In the genomic region with DNA sequence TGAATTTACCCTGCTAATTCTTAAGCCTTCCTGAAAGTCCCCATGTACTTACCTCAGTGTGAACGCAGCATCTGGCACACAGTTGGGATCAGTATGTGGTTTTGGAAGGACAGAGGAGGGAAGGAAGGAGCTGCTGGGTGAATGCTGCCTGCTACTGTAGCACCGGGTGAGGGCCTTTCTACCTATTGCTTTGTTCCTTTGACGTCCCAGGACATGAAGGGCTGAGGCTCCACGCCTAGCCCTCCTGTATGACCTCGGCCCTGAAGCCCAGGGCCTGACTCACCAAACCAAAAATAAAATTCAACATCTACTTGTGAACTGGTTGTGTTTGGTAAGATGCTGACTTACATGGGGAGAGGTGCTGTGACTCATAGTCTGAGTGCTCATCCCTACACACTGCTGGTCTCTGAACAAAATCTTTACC, we compare ENCODE assay signal across 8 cellular contexts. TPM values are rescaled to one million over a fixed set of nuclear protein-coding genes. Genes with fewer than 3 reads are reported as not detected.
A peak's percentile ranks its signal among the peaks of the same experiment; 100 is the strongest.
DNase-seq lines count a peak whose midpoint lies in the region; ATAC-seq and TF ChIP-seq lines count a peak whose summit lies in the region.

No MANE protein-coding gene starts in this region.

- WGBS in gastroesophageal sphincter (ENCODE audit: low coverage in 1 of 2), 2 donors, result 16% methylated on average over 4 of the region's 5 CpGs; no CpG with 5 or more reads in 1 of the 2 donors

- H3K27ac ChIP-seq in gastroesophageal sphincter, result peak overlapping the region in 3 of 4 donors; percentile 56 to 67 (median 60)
- H3K27ac ChIP-seq in thoracic aorta, result peak overlapping the region; percentile 63 to 81

- no peak for TF ChIP-seq EP300 in gastroesophageal sphincter (IDR thresholded peaks at IDR 0.05)

- no peak for TF ChIP-seq CTCF in gastroesophageal sphincter (IDR thresholded peaks at IDR 0.05)
- TF ChIP-seq CTCF in thoracic aorta (IDR thresholded peaks at IDR 0.05), result no peak

- H3K27me3 ChIP-seq in gastroesophageal sphincter (no peaks in the 10 kb centered on the region), thoracic aorta (replicated peaks; ENCODE audit: insufficient read depth) (no peaks in the 10 kb centered on the region)

- no peak overlapping the region for H3K4me3 ChIP-seq in gastroesophageal sphincter
- H3K4me3 ChIP-seq in thoracic aorta, result no peak overlapping the region

- H3K9me3 ChIP-seq in gastroesophageal sphincter (no peaks in the 10 kb centered on the region), thoracic aorta (no peaks in the 10 kb centered on the region)

- peak; percentile 11 to 18 for DNase-seq in stimulated activated CD4-positive, alpha-beta T cell treated with anti-CD3 and anti-CD28 coated beads, Interleukin-2, amount 100 ng/mL, for 48 hours
- DNase-seq in stimulated activated CD4-positive, alpha-beta T cell treated with anti-CD3 and anti-CD28 coated beads, Interleukin-12 subunit alpha, Interleukin-12 subunit beta, amount 100 ng/mL, for 4 hours, result no peak
- DNase-seq in SW480 (ENCODE audit: low spot score) (peak; percentile 34), thoracic aorta (ENCODE audit: low spot score) (no peak), NCI-H2227 treated with DMSO at 0.1 percent for 48 hours (lab: John Stamatoyannopoulos, UW) (no peak)
- DNase-seq in stimulated activated naive CD4-positive, alpha-beta T cell treated with Interleukin-2 at 50 U/mL for 16 hours (lab: John Stamatoyannopoulos, UW), result no peak

- TF ChIP-seq POLR2A in gastroesophageal sphincter (IDR thresholded peaks at IDR 0.05), result no peak

- ATAC-seq in gastroesophageal sphincter, result peak; percentile 74
- peak; percentile 79 for ATAC-seq in thoracic aorta (ENCODE audit: insufficient number of reproducible peaks, low FRiP score, low read depth)
- ATAC-seq in GM21360 (IDR thresholded peaks at IDR 0.05; ENCODE audit: unreplicated experiment), result no peak

- peaks cover 7 to 82% (median 22%) of the 10 kb centered on the region in 3 donors for H3K4me1 ChIP-seq in gastroesophageal sphincter
- peaks cover 39 to 65% of the 10 kb centered on the region in 2 donors for H3K4me1 ChIP-seq in thoracic aorta (ENCODE audit: control insufficient read depth in 1 of 2, low read depth in 2 of 2)

- H3K36me3 ChIP-seq in gastroesophageal sphincter, result peaks cover 0 to 5% of the 10 kb centered on the region in 2 donors
- no peaks in the 10 kb centered on the region for H3K36me3 ChIP-seq in thoracic aorta

RNA-seq across cellular contexts. Expression of a gene that starts 51.1 kb away (rescaled TPM):
- total RNA-seq in gastroesophageal sphincter (100 to 1,000 TPM in 1 of 4 donors, 10 to 100 TPM in 3; 40.0 to 106 (median 79.7) TPM), thoracic aorta (100 to 1,000 TPM; 120 to 158 TPM)

Comparison
In these comparisons a context has a peak if more than half of its experiments do, and no peak if none do; other contexts are left out.
1. DNase-seq: peak in stimulated activated CD4-positive, alpha-beta T cell treated with anti-CD3 and anti-CD28 coated beads, Interleukin-2, amount 100 ng/mL, for 48 hours (2 of 2) and SW480 (single experiment); none in stimulated activated CD4-positive, alpha-beta T cell treated with anti-CD3 and anti-CD28 coated beads, Interleukin-12 subunit alpha, Interleukin-12 subunit beta, amount 100 ng/mL, for 4 hours (single experiment), thoracic aorta (single experiment), stimulated activated naive CD4-positive, alpha-beta T cell treated with Interleukin-2 at 50 U/mL for 16 hours (single experiment) and NCI-H2227 treated with DMSO at 0.1 percent for 48 hours (single experiment).